Comparison of ENCODE assay signal across 21 cellular contexts in the genomic region with DNA sequence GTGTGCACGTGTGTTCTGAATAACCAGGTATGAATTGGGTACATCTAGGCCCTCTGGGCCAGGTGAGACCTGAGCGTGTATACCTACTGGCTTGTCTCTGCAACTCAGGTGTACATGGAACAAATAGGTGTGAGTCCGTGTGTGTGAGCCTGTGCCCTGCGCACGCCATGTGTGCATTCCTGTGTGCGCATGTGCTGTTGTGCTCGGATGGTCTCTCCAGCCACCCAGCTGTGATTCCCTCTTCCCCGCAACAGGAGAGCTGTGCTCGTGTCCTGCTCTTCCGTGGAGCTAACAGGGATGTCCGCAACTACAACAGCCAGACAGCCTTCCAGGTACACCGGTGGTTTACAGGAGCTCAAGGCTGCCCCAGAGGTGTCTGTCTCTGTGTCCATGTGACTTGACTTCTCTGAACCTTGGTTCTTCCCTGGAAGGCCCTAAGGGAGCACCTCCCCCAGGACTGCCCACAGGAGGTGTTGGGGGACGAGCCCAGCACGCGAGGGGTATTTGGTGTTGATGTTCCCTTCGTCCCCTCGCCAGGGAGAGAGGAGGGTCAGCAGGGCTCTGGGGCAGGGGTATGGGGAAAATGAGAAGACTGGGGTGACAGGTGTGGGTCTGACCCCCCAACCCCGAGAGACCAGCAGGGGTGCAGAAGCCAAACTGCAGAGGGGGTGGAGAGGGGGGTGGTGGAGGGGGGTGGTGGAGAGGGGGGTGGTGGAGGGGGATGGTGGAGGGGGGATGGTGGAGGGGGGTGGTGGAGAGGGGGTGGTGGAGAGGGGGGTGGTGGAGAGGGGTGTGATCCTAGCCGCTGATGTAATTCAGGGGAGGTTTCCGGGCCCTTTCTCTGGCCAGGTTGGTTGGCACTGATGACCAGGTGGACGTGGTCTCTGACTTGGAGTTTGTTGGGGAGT. TPM values are rescaled to one million over a fixed set of nuclear protein-coding genes. Genes with fewer than 3 reads are reported as not detected.
A peak's percentile ranks its signal among the peaks of the same experiment; 100 is the strongest.
DNase-seq lines count a peak whose midpoint lies in the region; ATAC-seq, FAIRE-seq and TF ChIP-seq lines count a peak whose summit lies in the region.
"Had no signal": no experiment of that assay in that cellular context is flagged by ENCODE, and none has a peak within 500 bp of the region (broad histone marks: within the 10 kb centered on the region; RNA-seq: fewer than 3 reads in every experiment).

No MANE protein-coding gene starts in this region.

- no peak overlapping the region for H4K8ac ChIP-seq in mesenchymal stem cell (ENCODE audit: low read length)

- FAIRE-seq in GM12891 (lab: Jason Lieb, UNC) = no peak

- H2BK12ac ChIP-seq in mesenchymal stem cell (ENCODE audit: low read length in 2 of 2) = no peak overlapping the region

- H3K9me3 ChIP-seq in mesenchymal stem cell (ENCODE audit: control insufficient read depth, low read length) = no peaks in the 10 kb centered on the region

- no peaks in the 10 kb centered on the region for H3K36me3 Mint-ChIP-seq in osteocyte (ENCODE audit: unreplicated experiment)
- H3K36me3 Mint-ChIP-seq: mesothelial cell of epicardium; natural killer cell treated with Interleukin-12 subunit alpha and Interleukin-12 subunit beta and Interleukin-15 and Interleukin-18, amount 100 ng/mL, for 72 hours; T-cell had no signal

- H3K9ac ChIP-seq in mesenchymal stem cell (ENCODE audit: low read length) = no peak overlapping the region

- no peak overlapping the region for H2BK5ac ChIP-seq in mesenchymal stem cell (ENCODE audit: low read depth, low read length, poor library complexity, severe bottlenecking)

- H3K27ac ChIP-seq in mesenchymal stem cell (ENCODE audit: low read length, poor library complexity, severe bottlenecking) = no peak overlapping the region
- H3K27ac ChIP-seq: foreskin keratinocyte, VCaP had no signal

- H3K23ac ChIP-seq in mesenchymal stem cell (ENCODE audit: low read length in 2 of 2) = no peak overlapping the region

- peaks cover 6% of the 10 kb centered on the region for H3K4me1 ChIP-seq in mesenchymal stem cell (ENCODE audit: control insufficient read depth, insufficient read depth, low read depth, low read length)
- H3K4me1 ChIP-seq: foreskin keratinocyte had no signal

- no peak overlapping the region for H3K4ac ChIP-seq in mesenchymal stem cell (ENCODE audit: low read depth in 1 of 2, low read length in 2 of 2)

- H3K9me3 Mint-ChIP-seq in osteocyte (ENCODE audit: unreplicated experiment) = no peaks in the 10 kb centered on the region
- H3K9me3 Mint-ChIP-seq: activated T-helper 17 cell treated with anti-CD3 and anti-CD28 coated beads, Interleukin-2, amount 50 U/mL, for 72 hours; natural killer cell treated with Interleukin-12 subunit alpha and Interleukin-12 subunit beta and Interleukin-15 and Interleukin-18, amount 100 ng/mL, for 72 hours; T-cell had no signal

- no peak for TF ChIP-seq POLR2A in GM12891 (IDR thresholded peaks at IDR 0.05; ENCODE audit: low read depth, low read length)

- TF ChIP-seq CTCF in osteocyte (IDR thresholded peaks at IDR 0.05) = no peak

- H2AK5ac ChIP-seq in mesenchymal stem cell (ENCODE audit: low read length, severe bottlenecking) = no peak overlapping the region

- H3K27ac Mint-ChIP-seq in osteocyte (ENCODE audit: unreplicated experiment) = no peak overlapping the region
- H3K27ac Mint-ChIP-seq: activated T-helper 17 cell treated with anti-CD3 and anti-CD28 coated beads, Interleukin-2, amount 50 U/mL, for 72 hours; mesothelial cell of epicardium; natural killer cell treated with Interleukin-12 subunit alpha and Interleukin-12 subunit beta and Interleukin-15 and Interleukin-18, amount 100 ng/mL, for 72 hours; T-cell had no signal

- peaks cover 14% of the 10 kb centered on the region for H3K4me1 Mint-ChIP-seq in osteocyte (ENCODE audit: unreplicated experiment)
- H3K4me1 Mint-ChIP-seq: activated T-helper 17 cell treated with anti-CD3 and anti-CD28 coated beads, Interleukin-2, amount 50 U/mL, for 72 hours; mesothelial cell of epicardium; T-cell had no signal

- H3K4me2 ChIP-seq in mesenchymal stem cell (ENCODE audit: low read length, poor library complexity, severe bottlenecking) = no peak overlapping the region

- ATAC-seq in esophagus mucosa (peak; percentile 57), GM18520 (IDR thresholded peaks at IDR 0.05; ENCODE audit: unreplicated experiment) (no peak)
- ATAC-seq: activated T-helper 17 cell treated with anti-CD3 and anti-CD28 coated beads, Interleukin-2, amount 50 U/mL, for 72 hours; natural killer cell treated with Interleukin-12 subunit alpha and Interleukin-12 subunit beta and Interleukin-15 and Interleukin-18, amount 100 ng/mL, for 72 hours; T-cell had no signal

- no peak overlapping the region for H2BK15ac ChIP-seq in mesenchymal stem cell (ENCODE audit: low read depth, poor library complexity, severe bottlenecking)

- no peaks in the 10 kb centered on the region for H3K79me1 ChIP-seq in mesenchymal stem cell (replicated peaks; ENCODE audit: low read length, poor library complexity, severe bottlenecking)

- H2AFZ ChIP-seq in mesenchymal stem cell (ENCODE audit: low read depth, low read length) = no peak overlapping the region

- no peak overlapping the region for H2BK120ac ChIP-seq in mesenchymal stem cell (ENCODE audit: low read depth, low read length)

- WGBS in mesenchymal stem cell = 95% methylated on average over 20 of the region's 21 CpGs

- H3K14ac ChIP-seq in mesenchymal stem cell (ENCODE audit: low read length in 2 of 2) = no peak overlapping the region

- no peak overlapping the region for H3K4me3 ChIP-seq in H7 (ENCODE audit: insufficient read depth, low read depth, low read length)
- H3K4me3 ChIP-seq in mesenchymal stem cell (ENCODE audit: insufficient read depth in 1 of 2, low read depth in 1 of 2, low read length in 2 of 2) = no peak overlapping the region

- no peaks in the 10 kb centered on the region for H3K27me3 Mint-ChIP-seq in osteocyte (ENCODE audit: unreplicated experiment)

- no peak overlapping the region for H3K18ac ChIP-seq in mesenchymal stem cell (ENCODE audit: low read depth in 1 of 2, low read length in 2 of 2)

- no peak overlapping the region for H4K91ac ChIP-seq in mesenchymal stem cell (ENCODE audit: low read length)

- no peak overlapping the region for H3K4me3 Mint-ChIP-seq in osteocyte (ENCODE audit: unreplicated experiment)
- H3K4me3 Mint-ChIP-seq: activated T-helper 17 cell treated with anti-CD3 and anti-CD28 coated beads, Interleukin-2, amount 50 U/mL, for 72 hours; mesothelial cell of epicardium; natural killer cell treated with Interleukin-12 subunit alpha and Interleukin-12 subunit beta and Interleukin-15 and Interleukin-18, amount 100 ng/mL, for 72 hours; T-cell had no signal

- H3K27me3 ChIP-seq in H7 (ENCODE audit: control insufficient read depth, insufficient read depth, low read length) = no peaks in the 10 kb centered on the region
- peaks cover 0 to 23% of the 10 kb centered on the region in 2 experiments for H3K27me3 ChIP-seq in mesenchymal stem cell (ENCODE audit: control insufficient read depth in 1 of 2, insufficient read depth in 1 of 2, low read length in 2 of 2)
- H3K27me3 ChIP-seq: foreskin keratinocyte had no signal

- peak; percentile 46 for DNase-seq in GM12891 (ENCODE audit: insufficient read length, low spot score)
- peak; percentile 78 for DNase-seq in H7
- DNase-seq in osteocyte (ENCODE audit: extremely low spot score, unreplicated experiment) = peak; percentile 56
- DNase-seq in mesenchymal stem cell = no peak
- DNase-seq in activated CD4-positive, alpha-beta T cell treated with anti-CD3 and anti-CD28 coated beads, Interleukin-2, amount 50 U/mL, for 4 hours = no peak
- DNase-seq: AML-193, DND-41, Karpas-422, NCI-H1092 treated with DMSO at 0.1 percent for 48 hours, NCI-H2081, T-cell had no signal

- H3K36me3 ChIP-seq in H7 (replicated peaks; ENCODE audit: control insufficient read depth, insufficient read depth, low read length) = no peaks in the 10 kb centered on the region
- no peaks in the 10 kb centered on the region for H3K36me3 ChIP-seq in mesenchymal stem cell (ENCODE audit: control insufficient read depth in 1 of 2, insufficient read depth in 2 of 2, low read depth in 1 of 2, low read length in 2 of 2)

TF ChIP-seq in GM12891, 5 proteins besides CTCF, POLR2A, EP300 and RAD21:
- TF ChIP-seq POU2F2 (IDR thresholded peaks at IDR 0.05; ENCODE audit: low read depth, low read length) (no peak), PAX5 (IDR thresholded peaks at IDR 0.05; ENCODE audit: insufficient read depth, low read length, severe bottlenecking) (no peak), SPI1 (IDR thresholded peaks at IDR 0.05; ENCODE audit: low read depth, low read length) (no peak), TAF1 (IDR thresholded peaks at IDR 0.05; ENCODE audit: low read depth, low read length) (no peak), POLR2AphosphoS5 (IDR thresholded peaks at IDR 0.05; ENCODE audit: low read depth, low read length) (no peak)

RNA-seq across cellular contexts. Expression of a gene that starts 10.7 kb away (rescaled TPM):
- 0.15 TPM for polyA plus RNA-seq in GM12891 (2012; ENCODE audit: low read depth, missing spikeins)
- 1.8 and 2.1 TPM in 2 replicates for total RNA-seq in H7 (2014; rRNA removed; shearing (Covaris generic))
- 5.9 TPM for total RNA-seq in esophagus mucosa
- total RNA-seq in osteocyte = 4.7 and 4.8 TPM in 2 replicates
- polyA plus RNA-seq in mesenchymal stem cell (2013, experiment 1 of 2) = 2.1 TPM
- 2.1 TPM for polyA plus RNA-seq in mesenchymal stem cell (2013, experiment 2 of 2)
- total RNA-seq: natural killer cell treated with Interleukin-12 subunit alpha and Interleukin-12 subunit beta and Interleukin-15 and Interleukin-18, amount 100 ng/mL, for 72 hours had no signal

RNA-seq across cellular contexts. Expression of a gene that starts 54.7 kb away (rescaled TPM):
- polyA plus RNA-seq in GM12891 (2012; ENCODE audit: low read depth, missing spikeins) = not detected
- 0.07 TPM in 1 of 2 replicates, not detected in the other for total RNA-seq in H7 (2014; rRNA removed; shearing (Covaris generic))
- total RNA-seq in esophagus mucosa (0.40 TPM), osteocyte (not detected in 2 replicates)
- polyA plus RNA-seq in mesenchymal stem cell (2013, experiment 1 of 2) = 0.03 TPM
- polyA plus RNA-seq in mesenchymal stem cell (2013, experiment 2 of 2) = not detected
- total RNA-seq: activated T-helper 17 cell treated with anti-CD3 and anti-CD28 coated beads, Interleukin-2, amount 50 U/mL, for 72 hours; bronchial epithelial cell; foreskin keratinocyte; HT1080; natural killer cell treated with Interleukin-12 subunit alpha and Interleukin-12 subunit beta and Interleukin-15 and Interleukin-18, amount 100 ng/mL, for 72 hours; NCI-H460; T-cell had no signal
- polyA plus RNA-seq: foreskin keratinocyte had no signal

RNA-seq across cellular contexts. Expression of a gene that starts 55.4 kb away (rescaled TPM):
- 11.9 TPM for polyA plus RNA-seq in GM12891 (2012; ENCODE audit: low read depth, missing spikeins)
- total RNA-seq in H7 (2014; rRNA removed; shearing (Covaris generic)) = 9.5 and 11.3 TPM in 2 replicates
- total RNA-seq in esophagus mucosa (30.1 TPM), osteocyte (43.5 and 44.0 TPM in 2 replicates)
- polyA plus RNA-seq in mesenchymal stem cell (2013, experiment 1 of 2) = 31.0 TPM
- 30.2 TPM for polyA plus RNA-seq in mesenchymal stem cell (2013, experiment 2 of 2)

Comparison
In these comparisons a context has a peak if more than half of its experiments do, and no peak if none do; other contexts are left out.
1. DNase-seq: peak in GM12891 (single experiment), H7 (single experiment) and osteocyte (single experiment); none in mesenchymal stem cell (single experiment) and activated CD4-positive, alpha-beta T cell treated with anti-CD3 and anti-CD28 coated beads, Interleukin-2, amount 50 U/mL, for 4 hours (0 of 2).